In the genomic region with DNA sequence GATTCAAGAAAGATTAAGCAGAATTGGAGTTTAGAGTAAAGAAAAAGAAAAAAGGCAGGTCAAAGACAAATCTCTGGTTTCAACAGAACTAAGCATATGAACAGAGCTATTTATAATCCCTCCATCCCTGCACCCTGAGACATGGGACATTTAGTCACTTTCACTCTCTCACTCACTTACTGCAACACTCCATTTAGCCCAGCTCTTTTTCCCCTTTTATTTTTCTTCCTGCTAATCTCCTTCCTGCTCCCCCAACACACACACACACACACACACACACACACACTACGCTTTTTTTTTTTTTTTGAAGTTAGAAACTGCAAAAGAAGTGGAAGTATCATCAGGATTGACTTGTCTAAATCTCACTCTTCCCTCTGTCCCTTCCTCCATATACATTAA, we compare ENCODE assay signal across 1 cellular context.
TF ChIP-seq lines count a peak whose summit lies in the region.

No MANE protein-coding gene starts in this region.

TF ChIP-seq in IMR-90, 13 proteins besides CTCF, POLR2A, EP300 and RAD21 (continued from another document):
- TF ChIP-seq, protein P1, sequence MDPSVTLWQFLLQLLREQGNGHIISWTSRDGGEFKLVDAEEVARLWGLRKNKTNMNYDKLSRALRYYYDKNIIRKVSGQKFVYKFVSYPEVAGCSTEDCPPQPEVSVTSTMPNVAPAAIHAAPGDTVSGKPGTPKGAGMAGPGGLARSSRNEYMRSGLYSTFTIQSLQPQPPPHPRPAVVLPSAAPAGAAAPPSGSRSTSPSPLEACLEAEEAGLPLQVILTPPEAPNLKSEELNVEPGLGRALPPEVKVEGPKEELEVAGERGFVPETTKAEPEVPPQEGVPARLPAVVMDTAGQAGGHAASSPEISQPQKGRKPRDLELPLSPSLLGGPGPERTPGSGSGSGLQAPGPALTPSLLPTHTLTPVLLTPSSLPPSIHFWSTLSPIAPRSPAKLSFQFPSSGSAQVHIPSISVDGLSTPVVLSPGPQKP (IDR thresholded peaks at IDR 0.05; ENCODE audit: borderline replicate concordance, low read depth, low read length) = no peak
- no peak for TF ChIP-seq RCOR1 (IDR thresholded peaks at IDR 0.05; ENCODE audit: insufficient replicate concordance, low read length)
- no peak for TF ChIP-seq SMC3 (IDR thresholded peaks at IDR 0.05; ENCODE audit: low read depth, low read length)
- TF ChIP-seq BHLHE40 (IDR thresholded peaks at IDR 0.05; ENCODE audit: low read depth, low read length) = no peak
- TF ChIP-seq CHD1 (IDR thresholded peaks at IDR 0.05; ENCODE audit: low read depth, low read length) = no peak
- no peak for TF ChIP-seq CEBPB (IDR thresholded peaks at IDR 0.05; ENCODE audit: low read depth, low read length)
- TF ChIP-seq MXI1 (IDR thresholded peaks at IDR 0.05; ENCODE audit: borderline replicate concordance, low read depth, low read length) = no peak
- TF ChIP-seq RFX5 (IDR thresholded peaks at IDR 0.05; ENCODE audit: low read depth, low read length) = no peak
- no peak for TF ChIP-seq NFE2L2 (IDR thresholded peaks at IDR 0.05; ENCODE audit: low read depth, low read length)
- no peak for TF ChIP-seq FOS (IDR thresholded peaks at IDR 0.05; ENCODE audit: low read depth, low read length)
